Comparison of ENCODE assay signal across 16 cellular contexts in the genomic region with DNA sequence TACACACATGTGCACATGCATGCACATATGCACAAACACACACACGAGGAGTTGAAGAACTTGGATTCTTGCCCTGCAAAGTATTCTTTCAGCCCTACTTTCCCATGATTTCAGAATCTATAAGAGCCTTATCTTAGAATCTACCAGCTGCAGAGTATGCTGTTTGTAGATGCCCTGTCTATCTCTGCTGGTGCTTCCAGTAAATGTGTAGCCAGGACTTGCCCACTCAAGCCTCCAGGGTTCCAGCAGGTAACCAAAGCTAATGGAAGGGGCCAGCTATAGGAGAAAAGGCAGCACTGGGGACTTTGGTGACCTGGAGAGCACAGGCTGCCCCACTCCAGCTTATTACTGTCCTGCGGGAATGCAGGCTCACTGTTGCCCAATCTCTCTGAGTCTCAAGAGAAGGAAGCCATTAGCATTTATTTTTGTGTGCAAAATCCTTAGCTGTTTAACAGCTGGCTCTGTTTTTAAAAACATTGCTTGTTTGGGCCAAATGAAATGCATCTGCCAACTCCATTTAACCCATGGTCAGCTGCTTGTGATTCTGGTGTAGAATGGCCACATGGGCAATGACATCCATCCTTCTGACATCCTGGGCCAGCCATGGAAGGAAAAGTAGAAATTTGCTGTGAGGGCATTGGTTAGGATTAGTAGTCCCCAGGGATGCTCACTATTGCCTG. TPM values are rescaled to one million over a fixed set of nuclear protein-coding genes. Genes with fewer than 3 reads are reported as not detected.
A peak's percentile ranks its signal among the peaks of the same experiment; 100 is the strongest.
DNase-seq lines count a peak whose midpoint lies in the region; ATAC-seq and TF ChIP-seq lines count a peak whose summit lies in the region.
"Had no signal": no experiment of that assay in that cellular context is flagged by ENCODE, and none has a peak within 500 bp of the region (broad histone marks: within the 10 kb centered on the region; RNA-seq: fewer than 3 reads in every experiment).

No MANE protein-coding gene starts in this region.

- no peaks in the 10 kb centered on the region for H4K20me1 ChIP-seq in SK-N-SH (ENCODE audit: insufficient read depth)
- H4K20me1 ChIP-seq in GM23248 (ENCODE audit: insufficient read depth) = no peaks in the 10 kb centered on the region
- H4K20me1 ChIP-seq in smooth muscle cell (ENCODE audit: low read depth) = no peaks in the 10 kb centered on the region

- WGBS in SK-N-SH (ENCODE audit: low lambda C conversion rate) = 67% methylated on average over 2 of the region's 2 CpGs
- 59% methylated on average over 2 of the region's 2 CpGs for WGBS in GM23248 (ENCODE audit: low coverage in 1 of 2, low lambda C conversion rate in 2 of 2, missing lambda C conversion rate in 2 of 2), 2 experiments
- WGBS in smooth muscle cell (ENCODE audit: low lambda C conversion rate) = 71% methylated on average over 2 of the region's 2 CpGs

- H3K27me3 ChIP-seq in SK-N-SH (ENCODE audit: insufficient read depth) = no peaks in the 10 kb centered on the region
- H3K27me3 ChIP-seq in GM23248 (replicated peaks; ENCODE audit: insufficient read depth) = no peaks in the 10 kb centered on the region
- no peaks in the 10 kb centered on the region for H3K27me3 ChIP-seq in upper lobe of right lung
- H3K27me3 ChIP-seq in smooth muscle cell (ENCODE audit: low read depth) = no peaks in the 10 kb centered on the region
- H3K27me3 ChIP-seq: BE2C had no signal

- H3K4me1 ChIP-seq in SK-N-SH (ENCODE audit: control insufficient read depth in 1 of 2, insufficient read depth in 2 of 2, low read depth in 1 of 2, low read length in 1 of 2) (peaks cover 9 to 12% of the 10 kb centered on the region in 2 experiments; a peak in 3 of 4 replicates), GM23248 (ENCODE audit: insufficient read depth) (peaks cover 14% of the 10 kb centered on the region), upper lobe of right lung (no peaks in the 10 kb centered on the region), smooth muscle cell (ENCODE audit: low read depth) (no peaks in the 10 kb centered on the region)
- H3K4me1 ChIP-seq: BE2C had no signal

- ATAC-seq in SK-N-SH treated with all-trans-retinoic acid at 6 μM for 48 hours (no peak; the same call in 2 of the 3 replicates), upper lobe of right lung (peak; percentile 25), T-helper 17 cell (no peak)
- ATAC-seq: CD8-positive, alpha-beta T cell; HCT116 had no signal

- H3K9me3 ChIP-seq in SK-N-SH (no peaks in the 10 kb centered on the region), GM23248 (ENCODE audit: low read depth) (no peaks in the 10 kb centered on the region), upper lobe of right lung (no peaks in the 10 kb centered on the region), T-helper 17 cell (ENCODE audit: control insufficient read depth, low read length, poor library complexity, severe bottlenecking) (no peaks in the 10 kb centered on the region), smooth muscle cell (replicated peaks; ENCODE audit: low read depth) (no peaks in the 10 kb centered on the region)
- H3K9me3 ChIP-seq: BE2C, Caco-2 had no signal

- intact Hi-C loops in upper lobe of right lung (cut with DNase I) = no loop called here

- no peak overlapping the region; the same call in 1 of the 2 replicates for H2AFZ ChIP-seq in SK-N-SH (ENCODE audit: low read depth)
- no peak overlapping the region for H2AFZ ChIP-seq in GM23248
- H2AFZ ChIP-seq in smooth muscle cell (ENCODE audit: low read depth) = no peak overlapping the region

- H3K27me3 Mint-ChIP-seq in T-helper 17 cell = peaks cover 12% of the 10 kb centered on the region

- H3K27ac ChIP-seq in SK-N-SH (ENCODE audit: low read depth in 2 of 2, low read length in 1 of 2) (peak overlapping the region in 1 of 2 experiments; percentile 74; a peak in 2 of 4 replicates), GM23248 (no peak overlapping the region), upper lobe of right lung (no peak overlapping the region), smooth muscle cell (ENCODE audit: low read depth) (no peak overlapping the region)
- H3K27ac ChIP-seq: C4-2B had no signal

- in situ Hi-C loops in GM23248 (cut with MboI) = loop anchor here (25.0 kb wide), 1 partner anchor 88 kb away; no protein-coding TSS in a partner anchor

- TF ChIP-seq CTCF in SK-N-SH (IDR thresholded peaks at IDR 0.05) (no peak), upper lobe of right lung (IDR thresholded peaks at IDR 0.05) (no peak), smooth muscle cell (IDR thresholded peaks at IDR 0.05; ENCODE audit: borderline replicate concordance, insufficient read depth, poor library complexity, severe bottlenecking) (no peak)

- H3K27ac Mint-ChIP-seq in T-helper 17 cell = no peak overlapping the region
- H3K27ac Mint-ChIP-seq: CD8-positive, alpha-beta T cell had no signal

- H3K9ac ChIP-seq in SK-N-SH (no peak overlapping the region), GM23248 (no peak overlapping the region), smooth muscle cell (ENCODE audit: low read depth) (no peak overlapping the region)

- CTCF ChIA-PET in SK-N-SH (lab: Yijun Ruan, JAX) = interaction anchor here (1.2 to 1.5 kb wide), 2 partner anchors 57 to 80 kb away, joined by 3 to 5 read pairs; no protein-coding TSS in a partner anchor

- peaks cover 14% of the 10 kb centered on the region for H3F3A ChIP-seq in SK-N-SH (replicated peaks; ENCODE audit: insufficient read depth)
- H3F3A ChIP-seq in GM23248 (ENCODE audit: insufficient read depth) = peaks cover 14% of the 10 kb centered on the region; the same call in 1 of the 2 replicates
- H3F3A ChIP-seq in smooth muscle cell (ENCODE audit: low read depth) = peaks cover 4% of the 10 kb centered on the region

- H3K4me2 ChIP-seq in SK-N-SH (no peak overlapping the region), GM23248 (ENCODE audit: unreplicated experiment) (no peak overlapping the region), smooth muscle cell (no peak overlapping the region)

- peak; percentile 30 for DNase-seq in SK-N-SH
- DNase-seq in GM23248 = peak; percentile 36
- DNase-seq in fibroblast of gingiva (ENCODE audit: low read depth) = peak; percentile 14
- no peak for DNase-seq in upper lobe of right lung
- no peak for DNase-seq in T-helper 17 cell
- no peak for DNase-seq in NCI-H1105 treated with DMSO at 0.1 percent for 48 hours (lab: John Stamatoyannopoulos, UW)
- no peak for DNase-seq in smooth muscle cell (lab: John Stamatoyannopoulos, UW; ENCODE audit: unreplicated experiment)
- DNase-seq: 8988T; BE2C; Caco-2; CD8-positive, alpha-beta T cell; DND-41; GF-D8 had no signal

- H3K4me3 ChIP-seq in SK-N-SH (ENCODE audit: low read depth in 2 of 2, low read length in 1 of 2) = no peak overlapping the region
- no peak overlapping the region for H3K4me3 ChIP-seq in GM23248
- no peak overlapping the region for H3K4me3 ChIP-seq in upper lobe of right lung
- no peak overlapping the region for H3K4me3 ChIP-seq in smooth muscle cell

- no peak overlapping the region for H3K4me3 Mint-ChIP-seq in T-helper 17 cell
- H3K4me3 Mint-ChIP-seq: CD8-positive, alpha-beta T cell had no signal

- peaks cover 2% of the 10 kb centered on the region for H3K4me1 Mint-ChIP-seq in T-helper 17 cell

- H3K36me3 ChIP-seq in SK-N-SH (replicated peaks in 1 of 2; ENCODE audit: control insufficient read depth in 1 of 2, insufficient read depth in 2 of 2, low read length in 1 of 2) = no peaks in the 10 kb centered on the region
- no peaks in the 10 kb centered on the region for H3K36me3 ChIP-seq in GM23248 (ENCODE audit: low read depth)
- H3K36me3 ChIP-seq in upper lobe of right lung = no peaks in the 10 kb centered on the region
- no peaks in the 10 kb centered on the region for H3K36me3 ChIP-seq in smooth muscle cell (ENCODE audit: low read depth)
- H3K36me3 ChIP-seq: BE2C had no signal

- no peaks in the 10 kb centered on the region for H3K9me2 ChIP-seq in SK-N-SH
- no peaks in the 10 kb centered on the region for H3K9me2 ChIP-seq in GM23248 (ENCODE audit: insufficient read depth)

- TF ChIP-seq EP300 in SK-N-SH (IDR thresholded peaks at IDR 0.05; ENCODE audit: borderline replicate concordance in 1 of 2, low read depth in 1 of 2, low read length in 1 of 2) = 0 out of 4 replicates have a peak, but pooled peaks of 1 of the 2 experiments have one; percentile 11

- H3K79me2 ChIP-seq in SK-N-SH (ENCODE audit: insufficient read depth) = no peaks in the 10 kb centered on the region
- no peaks in the 10 kb centered on the region for H3K79me2 ChIP-seq in GM23248 (ENCODE audit: insufficient read depth)
- H3K79me2 ChIP-seq in smooth muscle cell (ENCODE audit: low read depth) = no peaks in the 10 kb centered on the region

- H3K36me3 Mint-ChIP-seq in T-helper 17 cell (ENCODE audit: low read depth) = peaks cover 4% of the 10 kb centered on the region
- H3K36me3 Mint-ChIP-seq: CD8-positive, alpha-beta T cell had no signal

- POLR2A ChIA-PET in SK-N-SH (lab: Yijun Ruan, JAX) = no interaction called here

- TF ChIP-seq RAD21 in SK-N-SH (IDR thresholded peaks at IDR 0.05; ENCODE audit: low read length) = no peak

TF ChIP-seq in SK-N-SH, 30 proteins besides CTCF, POLR2A, EP300 and RAD21:
- TF ChIP-seq CHD2 (IDR thresholded peaks at IDR 0.05; ENCODE audit: low read length, partially characterized antibody) (no peak), RCOR1 (IDR thresholded peaks at IDR 0.05; ENCODE audit: low read length) (no peak), GATA2 (CRISPR knock-in tag; IDR thresholded peaks at IDR 0.05) (peak; percentile 67)

TF ChIP-seq in SK-N-SH treated with all-trans-retinoic acid at 6 μM for 48 hours, 23 proteins besides CTCF, POLR2A, EP300 and RAD21 (continues in another document):
- no peak for TF ChIP-seq PPARA (CRISPR knock-in tag; IDR thresholded peaks at IDR 0.05; ENCODE audit: borderline replicate concordance)
- TF ChIP-seq, protein P1, sequence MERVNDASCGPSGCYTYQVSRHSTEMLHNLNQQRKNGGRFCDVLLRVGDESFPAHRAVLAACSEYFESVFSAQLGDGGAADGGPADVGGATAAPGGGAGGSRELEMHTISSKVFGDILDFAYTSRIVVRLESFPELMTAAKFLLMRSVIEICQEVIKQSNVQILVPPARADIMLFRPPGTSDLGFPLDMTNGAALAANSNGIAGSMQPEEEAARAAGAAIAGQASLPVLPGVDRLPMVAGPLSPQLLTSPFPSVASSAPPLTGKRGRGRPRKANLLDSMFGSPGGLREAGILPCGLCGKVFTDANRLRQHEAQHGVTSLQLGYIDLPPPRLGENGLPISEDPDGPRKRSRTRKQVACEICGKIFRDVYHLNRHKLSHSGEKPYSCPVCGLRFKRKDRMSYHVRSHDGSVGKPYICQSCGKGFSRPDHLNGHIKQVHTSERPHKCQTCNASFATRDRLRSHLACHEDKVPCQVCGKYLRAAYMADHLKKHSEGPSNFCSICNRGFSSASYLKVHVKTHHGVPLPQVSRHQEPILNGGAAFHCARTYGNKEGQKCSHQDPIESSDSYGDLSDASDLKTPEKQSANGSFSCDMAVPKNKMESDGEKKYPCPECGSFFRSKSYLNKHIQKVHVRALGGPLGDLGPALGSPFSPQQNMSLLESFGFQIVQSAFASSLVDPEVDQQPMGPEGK (CRISPR knock-in tag; IDR thresholded peaks at IDR 0.05; ENCODE audit: borderline replicate concordance) = no peak

RNA-seq across cellular contexts. Expression of gene XYLT1, which starts 28.6 kb away (rescaled TPM):
- polyA plus RNA-seq in SK-N-SH (2012; rRNA removed) (16.6 and 17.6 TPM in 2 replicates), GM23248 (2016; fragmentation: Nextera tagmentation; extraction: Ambion mirVana) (4.1 and 4.5 TPM in 2 replicates), smooth muscle cell (8.2 and 9.5 TPM in 2 replicates)
- 14.3 and 18.1 TPM in 2 replicates for polyA plus RNA-seq in SK-N-SH (2012; cell fraction: cytosol; rRNA removed)
- polyA plus RNA-seq in SK-N-SH (2012; cell fraction: nucleus; rRNA removed) = 13.7 and 20.5 TPM in 2 replicates
- 26.3 and 26.8 TPM in 2 replicates for total RNA-seq in GM23248 (2014; rRNA removed; shearing (Covaris generic))
- total RNA-seq in upper lobe of right lung (12.1 TPM), T-helper 17 cell (10 to 100 TPM; 33.8 to 57.3 TPM), smooth muscle cell (19.9 and 22.4 TPM in 2 replicates)

Comparison
In these comparisons a context has a peak if more than half of its experiments do, and no peak if none do; other contexts are left out.
1. DNase-seq: peak in SK-N-SH (single experiment), GM23248 (single experiment) and fibroblast of gingiva (single experiment); none in upper lobe of right lung (single experiment), T-helper 17 cell (0 of 3), NCI-H1105 treated with DMSO at 0.1 percent for 48 hours (single experiment) and smooth muscle cell (single experiment).